21 cellular contexts compared by ENCODE assay signal in genomic region chr1:170790651-170791071, GRCh38.
DNase-seq lines count a peak whose midpoint lies in the region; ATAC-seq and TF ChIP-seq lines count a peak whose summit lies in the region.
"Had no signal": no experiment of that assay in that cellular context is flagged by ENCODE, and none has a peak within 500 bp of the region (broad histone marks: within the 10 kb centered on the region; RNA-seq: fewer than 3 reads in every experiment).

No MANE protein-coding gene starts in this region.

- H3K4me3 ChIP-seq in AG04450 (ENCODE audit: low read depth, low read length) (no peak overlapping the region), HCT116 (replicated peaks in 1 of 2; ENCODE audit: low read depth in 1 of 2, low read length in 2 of 2) (no peak overlapping the region), mesenchymal stem cell (ENCODE audit: insufficient read depth in 1 of 2, low read depth in 1 of 2, low read length in 2 of 2) (no peak overlapping the region)
- H3K4me3 ChIP-seq: coronary artery, sigmoid colon, upper lobe of right lung had no signal

- H3K23ac ChIP-seq in mesenchymal stem cell (ENCODE audit: low read length in 2 of 2), result no peak overlapping the region

- intact Hi-C loops in HCT116 (cut with micrococcal nuclease), result no loop called here

- H3K9me3 ChIP-seq in AG04450 (ENCODE audit: control insufficient read depth, insufficient read depth, low read length) (no peaks in the 10 kb centered on the region), HCT116 (ENCODE audit: control insufficient read depth in 1 of 2, insufficient read depth in 1 of 2, low read depth in 1 of 2, low read length in 2 of 2) (no peaks in the 10 kb centered on the region), mesenchymal stem cell (ENCODE audit: control insufficient read depth, low read length) (no peaks in the 10 kb centered on the region)
- H3K9me3 ChIP-seq: sigmoid colon, upper lobe of right lung had no signal

- H3K27me3 Mint-ChIP-seq in chondrocyte (ENCODE audit: low read depth), result no peaks in the 10 kb centered on the region
- no peaks in the 10 kb centered on the region for H3K27me3 Mint-ChIP-seq in T-helper 2 cell treated with Interferon-gamma antibody and Interleukin-4, amounts not matched to agents 5 μg/mL and 100 μg/mL, for 36 hours (ENCODE audit: low read depth)

- no peak overlapping the region for H2BK120ac ChIP-seq in mesenchymal stem cell (ENCODE audit: low read depth, low read length)

- DNase-seq in AG04450 (ENCODE audit: low read depth, low spot score) (peak; percentile 23), HCT116 (ENCODE audit: low read depth, low spot score) (no peak), chondrocyte (ENCODE audit: low spot score) (no peak), mesenchymal stem cell (no peak), anterior cingulate cortex (lab: John Stamatoyannopoulos, UW) (no peak)
- DNase-seq in T-helper 2 cell treated with Interferon-gamma antibody and Interleukin-4, amounts not matched to agents 5 μg/mL and 100 μg/mL, for 36 hours (ENCODE audit: low spot score), result no peak
- DNase-seq: activated CD8-positive, alpha-beta memory T cell treated with anti-CD3 and anti-CD28 coated beads, Interleukin-2, amount 10 ng/mL, durations not matched to agents 7 days and 5 days; activated effector memory CD4-positive, alpha-beta T cell treated with anti-CD3 and anti-CD28 coated beads, Interleukin-2, amount 50 U/mL, for 16 hours; aorta; left ventricle myocardium superior; NCI-H1417 treated with DMSO at 0.1 percent for 48 hours; nucleus accumbens; sigmoid colon; stimulated activated CD4-positive, alpha-beta T cell treated with anti-CD3 and anti-CD28 coated beads, Interleukin-1b, Interleukin-23, amount 100 ng/mL, for 48 hours; T1000; upper lobe of right lung had no signal

- no peak overlapping the region for H4K91ac ChIP-seq in mesenchymal stem cell (ENCODE audit: low read length)

- H3K9ac ChIP-seq in HCT116 (ENCODE audit: low read length) (no peak overlapping the region), mesenchymal stem cell (ENCODE audit: low read length) (peak overlapping the region; percentile 23)

- H3K27me3 ChIP-seq in AG04450 (ENCODE audit: control insufficient read depth, insufficient read depth, low read length), result no peaks in the 10 kb centered on the region
- H3K27me3 ChIP-seq in HCT116 (ENCODE audit: insufficient read depth, low read length), result no peaks in the 10 kb centered on the region
- no peaks in the 10 kb centered on the region for H3K27me3 ChIP-seq in mesenchymal stem cell (ENCODE audit: control insufficient read depth in 1 of 2, insufficient read depth in 1 of 2, low read length in 2 of 2)
- H3K27me3 ChIP-seq: sigmoid colon, upper lobe of right lung had no signal

- H2AFZ ChIP-seq in HCT116 (ENCODE audit: low read depth, low read length, poor library complexity, severe bottlenecking) (peak overlapping the region; percentile 7), mesenchymal stem cell (ENCODE audit: low read depth, low read length) (no peak overlapping the region)

- H4K8ac ChIP-seq in mesenchymal stem cell (ENCODE audit: low read length), result no peak overlapping the region

- H3K4me1 Mint-ChIP-seq in chondrocyte (ENCODE audit: low read depth), result peaks cover 23% of the 10 kb centered on the region
- no peaks in the 10 kb centered on the region for H3K4me1 Mint-ChIP-seq in T-helper 2 cell treated with Interferon-gamma antibody and Interleukin-4, amounts not matched to agents 5 μg/mL and 100 μg/mL, for 36 hours (ENCODE audit: low read depth)
- H3K4me1 Mint-ChIP-seq: activated CD8-positive, alpha-beta memory T cell treated with anti-CD3 and anti-CD28 coated beads, Interleukin-2, amount 10 ng/mL, durations not matched to agents 7 days and 5 days had no signal

- H3K36me3 ChIP-seq in HCT116 (ENCODE audit: control insufficient read depth in 1 of 2, insufficient read depth in 2 of 2, low read length in 2 of 2), result no peaks in the 10 kb centered on the region
- H3K36me3 ChIP-seq in mesenchymal stem cell (ENCODE audit: control insufficient read depth in 1 of 2, insufficient read depth in 2 of 2, low read depth in 1 of 2, low read length in 2 of 2), result no peaks in the 10 kb centered on the region
- H3K36me3 ChIP-seq: sigmoid colon, upper lobe of right lung had no signal

- TF ChIP-seq POLR2A in HCT116 (IDR thresholded peaks at IDR 0.05; ENCODE audit: borderline replicate concordance, extremely low read depth, insufficient read depth, insufficient read length), result no peak

- H2BK12ac ChIP-seq in mesenchymal stem cell (ENCODE audit: low read length in 2 of 2), result no peak overlapping the region

- ATAC-seq in HCT116, result no peak
- ATAC-seq in activated CD4-positive, CD25-positive, alpha-beta regulatory T cell treated with anti-CD3 and anti-CD28 coated beads, Interleukin-2, amount 50 U/mL, for 24 hours, result no peak
- ATAC-seq in HG03354 (IDR thresholded peaks at IDR 0.05; ENCODE audit: poor library complexity, severe bottlenecking, unreplicated experiment), result no peak
- ATAC-seq: activated CD8-positive, alpha-beta memory T cell treated with anti-CD3 and anti-CD28 coated beads, Interleukin-2, amount 10 ng/mL, durations not matched to agents 7 days and 5 days; left ventricle myocardium superior; Panc1; upper lobe of right lung had no signal

- H2AK5ac ChIP-seq in mesenchymal stem cell (ENCODE audit: low read length, severe bottlenecking), result no peak overlapping the region

- no peaks in the 10 kb centered on the region for H3K79me2 ChIP-seq in HCT116 (ENCODE audit: insufficient read depth, low read length)

- CTCF ChIA-PET in AG04450 (lab: Charles Lee) (interaction anchor here (0.5 to 1.4 kb wide), 5 partner anchors 50 to 862 kb away, joined by 3 to 5 read pairs (median 3); no protein-coding TSS in a partner anchor), HCT116 (lab: Charles Lee) (no interaction called here)

- H2BK15ac ChIP-seq in mesenchymal stem cell (ENCODE audit: low read depth, poor library complexity, severe bottlenecking), result no peak overlapping the region

- no peak overlapping the region for H3K27ac ChIP-seq in AG04450 (ENCODE audit: low read depth, low read length)
- no peak overlapping the region for H3K27ac ChIP-seq in HCT116 (ENCODE audit: low read depth, low read length)
- no peak overlapping the region for H3K27ac ChIP-seq in mesenchymal stem cell (ENCODE audit: low read length, poor library complexity, severe bottlenecking)
- H3K27ac ChIP-seq: sigmoid colon, upper lobe of right lung had no signal

- H3K18ac ChIP-seq in mesenchymal stem cell (ENCODE audit: low read depth in 1 of 2, low read length in 2 of 2), result no peak overlapping the region

- no peak overlapping the region for H3K4ac ChIP-seq in mesenchymal stem cell (ENCODE audit: low read depth in 1 of 2, low read length in 2 of 2)

- no peak for TF ChIP-seq RAD21 in HCT116 (IDR thresholded peaks at IDR 0.05; ENCODE audit: low read depth)

- H3K4me2 ChIP-seq in HCT116 (ENCODE audit: low read length) (no peak overlapping the region), mesenchymal stem cell (ENCODE audit: low read length, poor library complexity, severe bottlenecking) (no peak overlapping the region)

- no peaks in the 10 kb centered on the region for H3K9me2 ChIP-seq in HCT116 (ENCODE audit: insufficient read depth)

- POLR2A ChIA-PET in AG04450 (lab: Yijun Ruan, JAX) (interaction anchor here (1.0 kb wide), 1 partner anchor 16 kb away, joined by 3 read pairs; no protein-coding TSS in a partner anchor), HCT116 (lab: Charles Lee) (no interaction called here)

- WGBS in mesenchymal stem cell, result 75% methylated on average over 2 of the region's 3 CpGs

- H3K4me1 ChIP-seq in HCT116 (ENCODE audit: control insufficient read depth in 1 of 2, insufficient read depth in 2 of 2, low read length in 2 of 2) (no peaks in the 10 kb centered on the region), mesenchymal stem cell (ENCODE audit: control insufficient read depth, insufficient read depth, low read depth, low read length) (no peaks in the 10 kb centered on the region)
- H3K4me1 ChIP-seq: sigmoid colon, upper lobe of right lung had no signal

- no peak for TF ChIP-seq CTCF in AG04450 (IDR thresholded peaks at IDR 0.05; ENCODE audit: low read depth, low read length)
- no peak for TF ChIP-seq CTCF in HCT116 (IDR thresholded peaks at IDR 0.05 in 2 of 3, conservative IDR thresholded peaks at IDR 0.05 in 1 of 3; ENCODE audit: borderline replicate concordance in 1 of 3, insufficient read depth in 1 of 3, low read depth in 2 of 3, low read length in 2 of 3)
- no peak for TF ChIP-seq CTCF in chondrocyte (IDR thresholded peaks at IDR 0.05)

- BruUV-seq in HCT116 (replicated peaks; lab: Mats Ljungman, UMichigan), result no TSS peak

- H3K14ac ChIP-seq in mesenchymal stem cell (ENCODE audit: low read length in 2 of 2), result no peak overlapping the region

- H3K27ac Mint-ChIP-seq in chondrocyte (ENCODE audit: unreplicated experiment), result peak overlapping the region; percentile 59
- no peak overlapping the region for H3K27ac Mint-ChIP-seq in T-helper 2 cell treated with Interferon-gamma antibody and Interleukin-4, amounts not matched to agents 5 μg/mL and 100 μg/mL, for 36 hours
- H3K27ac Mint-ChIP-seq: activated CD8-positive, alpha-beta memory T cell treated with anti-CD3 and anti-CD28 coated beads, Interleukin-2, amount 10 ng/mL, durations not matched to agents 7 days and 5 days; stimulated activated naive CD8-positive, alpha-beta T cell treated with anti-CD3 and anti-CD28 coated beads, Interleukin-15, Interleukin-2, amounts not matched to agents 100 ng/mL and 50 ng/mL, for 24 hours had no signal

- RAD21 ChIA-PET in HCT116 (lab: Charles Lee; ENCODE audit: low non-redundant PET in 1 of 2, low total read pairs in 2 of 2, uncharacterized antibody in 2 of 2, unreplicated experiment in 2 of 2), result no interaction called here

- H3K79me1 ChIP-seq in mesenchymal stem cell (replicated peaks; ENCODE audit: low read length, poor library complexity, severe bottlenecking), result no peaks in the 10 kb centered on the region

- no peak overlapping the region for H2BK5ac ChIP-seq in mesenchymal stem cell (ENCODE audit: low read depth, low read length, poor library complexity, severe bottlenecking)

- H3K9me3 Mint-ChIP-seq in chondrocyte (ENCODE audit: low read depth), result peaks cover 6% of the 10 kb centered on the region
- H3K9me3 Mint-ChIP-seq in T-helper 2 cell treated with Interferon-gamma antibody and Interleukin-4, amounts not matched to agents 5 μg/mL and 100 μg/mL, for 36 hours, result no peaks in the 10 kb centered on the region

- H4K20me1 ChIP-seq in HCT116 (ENCODE audit: insufficient read depth), result no peaks in the 10 kb centered on the region

- H3K4me3 Mint-ChIP-seq in chondrocyte (ENCODE audit: unreplicated experiment), result no peak overlapping the region
- H3K4me3 Mint-ChIP-seq in T-helper 2 cell treated with Interferon-gamma antibody and Interleukin-4, amounts not matched to agents 5 μg/mL and 100 μg/mL, for 36 hours, result no peak overlapping the region
- H3K4me3 Mint-ChIP-seq: activated CD8-positive, alpha-beta memory T cell treated with anti-CD3 and anti-CD28 coated beads, Interleukin-2, amount 10 ng/mL, durations not matched to agents 7 days and 5 days; stimulated activated naive CD8-positive, alpha-beta T cell treated with anti-CD3 and anti-CD28 coated beads, Interleukin-15, Interleukin-2, amounts not matched to agents 100 ng/mL and 50 ng/mL, for 24 hours had no signal

- peaks cover 6% of the 10 kb centered on the region for H3K36me3 Mint-ChIP-seq in chondrocyte (ENCODE audit: low read depth)
- no peaks in the 10 kb centered on the region for H3K36me3 Mint-ChIP-seq in T-helper 2 cell treated with Interferon-gamma antibody and Interleukin-4, amounts not matched to agents 5 μg/mL and 100 μg/mL, for 36 hours (ENCODE audit: low read depth)
- H3K36me3 Mint-ChIP-seq: activated CD8-positive, alpha-beta memory T cell treated with anti-CD3 and anti-CD28 coated beads, Interleukin-2, amount 10 ng/mL, durations not matched to agents 7 days and 5 days had no signal
